9 cellular contexts compared by ENCODE assay signal in the genomic region with DNA sequence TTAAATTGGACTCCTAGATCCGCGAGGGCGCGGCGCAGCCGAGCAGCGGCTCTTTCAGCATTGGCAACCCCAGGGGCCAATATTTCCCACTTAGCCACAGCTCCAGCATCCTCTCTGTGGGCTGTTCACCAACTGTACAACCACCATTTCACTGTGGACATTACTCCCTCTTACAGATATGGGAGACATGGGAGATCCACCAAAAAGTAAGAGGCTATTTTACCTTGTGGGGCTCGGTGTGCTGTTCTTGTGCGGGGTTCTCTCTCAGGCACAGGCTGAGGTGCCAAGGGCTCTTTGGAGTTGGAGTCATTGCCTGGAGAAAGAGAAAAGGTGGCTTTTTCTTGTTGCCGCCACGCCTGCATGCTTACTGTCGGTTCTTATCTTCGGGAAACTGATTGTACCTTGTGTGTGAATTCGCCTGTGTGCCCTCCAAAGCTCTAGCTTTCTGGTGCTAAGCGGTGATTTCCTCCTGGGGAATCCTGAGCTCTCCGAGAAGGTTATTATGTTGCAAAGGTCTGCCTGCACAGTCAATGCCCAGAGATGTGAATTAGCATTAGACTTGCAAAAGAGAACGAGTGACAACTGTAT. TPM values are rescaled to one million over a fixed set of nuclear protein-coding genes. Genes with fewer than 3 reads are reported as not detected.
A peak's percentile ranks its signal among the peaks of the same experiment; 100 is the strongest.
DNase-seq lines count a peak whose midpoint lies in the region; ATAC-seq and TF ChIP-seq lines count a peak whose summit lies in the region.
"Had no signal": no experiment of that assay in that cellular context is flagged by ENCODE, and none has a peak within 500 bp of the region (broad histone marks: within the 10 kb centered on the region; RNA-seq: fewer than 3 reads in every experiment).

No MANE protein-coding gene starts in this region.

- peak overlapping the region; percentile 91 for H3K4me2 ChIP-seq in hepatocyte

- intact Hi-C loops in stomach (cut with DNase I; ENCODE audit: low total_unique reads) = no loop called here

- H3K4me1 ChIP-seq in hepatocyte (ENCODE audit: insufficient read depth) = no peaks in the 10 kb centered on the region
- peaks cover 11 to 43% (median 34%) of the 10 kb centered on the region in 4 donors for H3K4me1 ChIP-seq in stomach

- no peaks in the 10 kb centered on the region for H3K9me3 ChIP-seq in hepatocyte (ENCODE audit: low read depth)
- no peaks in the 10 kb centered on the region for H3K9me3 ChIP-seq in stomach

- no peak for TF ChIP-seq EP300 in stomach (IDR thresholded peaks at IDR 0.05)

- H3K9me2 ChIP-seq in hepatocyte (replicated peaks; ENCODE audit: insufficient read depth) = no peaks in the 10 kb centered on the region

- H4K20me1 ChIP-seq in hepatocyte (ENCODE audit: insufficient read depth, poor library complexity, severe bottlenecking) = peaks cover 5% of the 10 kb centered on the region

- H3K27ac ChIP-seq in hepatocyte (peak overlapping the region; percentile 91), stomach (peak overlapping the region; percentile 73 to 97 (median 91))

- DNase-seq in NCI-H510A treated with DMSO at 0.1 percent for 48 hours (lab: John Stamatoyannopoulos, UW) (peak; percentile 22), NCI-H510A (lab: John Stamatoyannopoulos, UW) (no peak), hepatocyte (ENCODE audit: low spot score) (no peak), stomach (no peak), pons (ENCODE audit: low spot score) (no peak)

- whole genome bisulfite sequencing in hepatocyte (ENCODE audit: low lambda C conversion rate, missing lambda C conversion rate) = 1% methylated on average over 17 of the region's 17 CpGs
- WGBS in stomach, 5 donors = 1 to 3% (median 2%) methylated on average over 16 to 17 of the region's 17 CpGs

- TF ChIP-seq CTCF in hepatocyte (IDR thresholded peaks at IDR 0.05; ENCODE audit: poor library complexity) (no peak), stomach (IDR thresholded peaks at IDR 0.05) (no peak)

- TF ChIP-seq POLR2A in stomach (IDR thresholded peaks at IDR 0.05) = no peak

- H3K79me2 ChIP-seq in hepatocyte = peaks cover 91% of the 10 kb centered on the region

- H3K36me3 ChIP-seq in hepatocyte (replicated peaks; ENCODE audit: insufficient read depth, low read depth) (no peaks in the 10 kb centered on the region), stomach (no peaks in the 10 kb centered on the region)

- peaks cover 83% of the 10 kb centered on the region for H3K27me3 ChIP-seq in hepatocyte
- peaks cover 0 to 54% (median 7%) of the 10 kb centered on the region in 3 donors for H3K27me3 ChIP-seq in stomach

- H3K4me3 ChIP-seq in hepatocyte = peak overlapping the region; percentile 64
- H3K4me3 ChIP-seq in stomach = peak overlapping the region; percentile 68 to 81 (median 74)

- no peak overlapping the region for H2AFZ ChIP-seq in hepatocyte

- peak; percentile 5 for ATAC-seq in SK-N-SH treated with all-trans-retinoic acid at 6 μM for 48 hours
- ATAC-seq in HG03571 (IDR thresholded peaks at IDR 0.05; ENCODE audit: unreplicated experiment) = no peak
- ATAC-seq in HG03196 (IDR thresholded peaks at IDR 0.05; ENCODE audit: unreplicated experiment) = no peak

TF ChIP-seq in SK-N-SH treated with all-trans-retinoic acid at 6 μM for 48 hours, 23 proteins besides CTCF, POLR2A, EP300 and RAD21:
- TF ChIP-seq ZNF8 (CRISPR knock-in tag; IDR thresholded peaks at IDR 0.05) (no peak), TCF4 (CRISPR knock-in tag; IDR thresholded peaks at IDR 0.05; ENCODE audit: borderline replicate concordance) (no peak), ZC3H10 (CRISPR knock-in tag; IDR thresholded peaks at IDR 0.05) (no peak), ZFP30 (CRISPR knock-in tag; IDR thresholded peaks at IDR 0.05) (no peak), ZFP3 (CRISPR knock-in tag; IDR thresholded peaks at IDR 0.05) (no peak)

RNA-seq across cellular contexts. Expression of gene ISL1, which starts 0.3 kb away (rescaled TPM):
- total RNA-seq in hepatocyte (25.0 and 29.1 TPM in 2 replicates), stomach (10 to 100 TPM in 2 of 5 donors, 1 to 10 TPM in 2, not detected in 1; 1.8 to 20.7 (median 11.4) TPM)
- polyA plus RNA-seq in hepatocyte (16.2 and 22.0 TPM in 2 replicates), stomach (1 to 10 TPM; 6.9 to 7.9 (median 7.9) TPM)
- total RNA-seq: dermis microvascular lymphatic vessel endothelial cell had no signal
